In the genomic region with DNA sequence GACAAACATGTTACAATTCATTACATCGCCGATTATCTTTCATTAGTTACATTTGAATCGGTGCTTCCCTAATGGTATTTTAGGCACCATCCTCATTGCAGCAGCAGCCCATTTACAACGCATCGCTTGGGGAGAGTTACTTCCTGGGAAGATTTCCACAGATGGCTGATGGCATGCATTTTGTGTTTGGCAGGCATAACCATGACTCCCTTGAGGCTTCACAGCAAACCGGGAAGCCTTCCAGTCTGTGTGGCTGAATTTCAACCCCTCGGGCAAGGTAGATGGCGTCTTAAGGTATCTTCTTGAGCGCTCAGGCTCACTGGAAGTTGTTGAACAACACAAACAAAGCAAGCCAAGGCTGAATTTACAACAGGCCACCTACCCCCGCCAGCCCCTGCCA, we compare ENCODE assay signal across 19 cellular contexts. TPM values are rescaled to one million over a fixed set of nuclear protein-coding genes. Genes with fewer than 3 reads are reported as not detected.
DNase-seq lines count a peak whose midpoint lies in the region; ATAC-seq and TF ChIP-seq lines count a peak whose summit lies in the region.
"Had no signal": no experiment of that assay in that cellular context is flagged by ENCODE, and none has a peak within 500 bp of the region (broad histone marks: within the 10 kb centered on the region; RNA-seq: fewer than 3 reads in every experiment).

No MANE protein-coding gene starts in this region.

- H3K9ac ChIP-seq in adipocyte (ENCODE audit: low read length) = no peak overlapping the region

- CTCF ChIA-PET in A673 (lab: Charles Lee) = no interaction called here

- no peak for TF ChIP-seq POLR2A in esophagus squamous epithelium (IDR thresholded peaks at IDR 0.05)

- 22 to 45% methylated on average over 3 to 9 of the region's 10 CpGs for WGBS in esophagus squamous epithelium, 2 donors

- H3K9me3 ChIP-seq in A673 (ENCODE audit: low read depth, low read length, poor library complexity, severe bottlenecking) = no peaks in the 10 kb centered on the region
- no peaks in the 10 kb centered on the region for H3K9me3 ChIP-seq in adipocyte (ENCODE audit: control insufficient read depth, low read length)
- no peaks in the 10 kb centered on the region for H3K9me3 ChIP-seq in esophagus squamous epithelium
- H3K9me3 ChIP-seq: left lung, Peyer's patch had no signal

- ATAC-seq in GM23338 = no peak
- ATAC-seq in foreskin keratinocyte = peak; percentile 74
- ATAC-seq: activated CD8-positive, alpha-beta T cell treated with anti-CD3 and anti-CD28 coated beads for 36 hours; HepG2; left lung had no signal

- no TSS peak for BruUV-seq in A673 (replicated peaks; lab: Mats Ljungman, UMichigan)

- H3K4me3 ChIP-seq in A673 (ENCODE audit: low read depth, low read length, poor library complexity, severe bottlenecking) = no peak overlapping the region
- H3K4me3 ChIP-seq in GM23338 = no peak overlapping the region
- H3K4me3 ChIP-seq in adipocyte (ENCODE audit: low read length) = no peak overlapping the region
- H3K4me3 ChIP-seq in esophagus squamous epithelium = no peak overlapping the region
- H3K4me3 ChIP-seq: left lung, Peyer's patch had no signal

- no peaks in the 10 kb centered on the region for H3K79me2 ChIP-seq in GM23338 (replicated peaks; ENCODE audit: insufficient read depth)

- intact Hi-C loops in A673 (cut with micrococcal nuclease; ENCODE audit: unreplicated experiment) = no loop called here
- intact Hi-C loops in esophagus squamous epithelium (cut with DNase I) = no loop called here

- POLR2A ChIA-PET in A673 (lab: Charles Lee; ENCODE audit: low non-redundant PET) = no interaction called here

- no peaks in the 10 kb centered on the region for H3K27me3 Mint-ChIP-seq in GM23338 (ENCODE audit: insufficient read depth, low read depth, poor library complexity)
- H3K27me3 Mint-ChIP-seq: activated CD8-positive, alpha-beta T cell treated with anti-CD3 and anti-CD28 coated beads for 36 hours had no signal

- no peak for TF ChIP-seq CTCF in A673 (conservative IDR thresholded peaks at IDR 0.05; ENCODE audit: low read depth, low read length)
- TF ChIP-seq CTCF in GM23338 (conservative IDR thresholded peaks at IDR 0.05; ENCODE audit: low read depth in 2 of 2) = no peak
- TF ChIP-seq CTCF in foreskin keratinocyte (conservative IDR thresholded peaks at IDR 0.05) = no peak
- no peak for TF ChIP-seq CTCF in esophagus squamous epithelium (IDR thresholded peaks at IDR 0.05)

- no peak overlapping the region for H3K27ac Mint-ChIP-seq in GM23338
- H3K27ac Mint-ChIP-seq: activated CD8-positive, alpha-beta T cell treated with anti-CD3 and anti-CD28 coated beads for 36 hours; activated T-helper 2 cell treated with anti-CD3 and anti-CD28 coated beads, Interferon-gamma antibody, Interleukin-2, Interleukin-4, amounts not matched to agents 10 μg/mL and 5 μg/mL and 100 μg/mL, durations not matched to agents 14 hours and 24 hours and 36 hours; H9; naive B cell had no signal

- DNase-seq in A673 (ENCODE audit: low spot score) (peak; percentile 11), GM23338 (ENCODE audit: low spot score) (no peak), adipocyte (ENCODE audit: low read depth) (peak; percentile 29), foreskin keratinocyte (peak; percentile 49 to 73), esophagus squamous epithelium (lab: John Stamatoyannopoulos, UW) (no peak), GDM1 (lab: John Stamatoyannopoulos, UW) (no peak), 8988T (no peak)
- DNase-seq in stimulated activated CD4-positive, alpha-beta T cell treated with anti-CD3 and anti-CD28 coated beads, Interleukin-15, amount 100 ng/mL, for 24 hours = no peak
- DNase-seq: ACHN; activated CD8-positive, alpha-beta T cell treated with anti-CD3 and anti-CD28 coated beads for 36 hours; Calu3; cortex of kidney; H9; left lung; naive B cell; NCI-H1105; Peyer's patch had no signal

- H3K27ac ChIP-seq in A673 (ENCODE audit: low read depth, low read length, poor library complexity, severe bottlenecking) = no peak overlapping the region
- no peak overlapping the region for H3K27ac ChIP-seq in GM23338 (ENCODE audit: low read depth)
- no peak overlapping the region for H3K27ac ChIP-seq in foreskin keratinocyte
- H3K27ac ChIP-seq in esophagus squamous epithelium = no peak overlapping the region
- H3K27ac ChIP-seq: left lung, Peyer's patch had no signal

- H3K4me2 ChIP-seq in GM23338 = no peak overlapping the region

- H3K4me3 Mint-ChIP-seq in GM23338 = no peak overlapping the region
- H3K4me3 Mint-ChIP-seq: activated CD8-positive, alpha-beta T cell treated with anti-CD3 and anti-CD28 coated beads for 36 hours; H9; naive B cell had no signal

- H3K27me3 ChIP-seq in A673 (replicated peaks; ENCODE audit: insufficient read depth, low read depth, low read length, poor library complexity) = peaks cover 37% of the 10 kb centered on the region
- no peaks in the 10 kb centered on the region for H3K27me3 ChIP-seq in GM23338 (ENCODE audit: insufficient read depth)
- peaks cover 4% of the 10 kb centered on the region for H3K27me3 ChIP-seq in adipocyte (replicated peaks; ENCODE audit: control insufficient read depth, insufficient read depth, low read length)
- no peaks in the 10 kb centered on the region for H3K27me3 ChIP-seq in foreskin keratinocyte
- H3K27me3 ChIP-seq in esophagus squamous epithelium = peaks cover 0 to 13% (median 0%) of the 10 kb centered on the region in 4 donors
- H3K27me3 ChIP-seq: left lung, Peyer's patch had no signal

- peaks cover 29% of the 10 kb centered on the region for H3K4me1 Mint-ChIP-seq in GM23338
- H3K4me1 Mint-ChIP-seq: naive B cell had no signal

- no peaks in the 10 kb centered on the region for H4K20me1 ChIP-seq in GM23338 (replicated peaks; ENCODE audit: insufficient read depth)

- H3K4me1 ChIP-seq in A673 (ENCODE audit: insufficient read depth, low read length, poor library complexity, severe bottlenecking) (no peaks in the 10 kb centered on the region), GM23338 (ENCODE audit: insufficient read depth) (peaks cover 30% of the 10 kb centered on the region), adipocyte (ENCODE audit: control insufficient read depth, insufficient read depth, low read length) (peaks cover 4% of the 10 kb centered on the region), foreskin keratinocyte (peaks cover 17% of the 10 kb centered on the region), esophagus squamous epithelium (peaks cover 0 to 9% (median 0%) of the 10 kb centered on the region in 3 donors)
- H3K4me1 ChIP-seq: left lung, Peyer's patch had no signal

- H3K9me2 ChIP-seq in GM23338 (ENCODE audit: insufficient read depth) = peaks cover 10% of the 10 kb centered on the region; the same call in 1 of the 2 replicates

- H3F3A ChIP-seq in GM23338 (replicated peaks; ENCODE audit: low read depth) = no peaks in the 10 kb centered on the region

- no peaks in the 10 kb centered on the region for H3K36me3 ChIP-seq in A673 (ENCODE audit: insufficient read depth, low read length, poor library complexity, severe bottlenecking)
- no peaks in the 10 kb centered on the region for H3K36me3 ChIP-seq in GM23338 (ENCODE audit: insufficient read depth)
- no peaks in the 10 kb centered on the region for H3K36me3 ChIP-seq in adipocyte (ENCODE audit: control insufficient read depth, insufficient read depth, low read length, severe bottlenecking)
- H3K36me3 ChIP-seq in esophagus squamous epithelium = no peaks in the 10 kb centered on the region
- H3K36me3 ChIP-seq: left lung, Peyer's patch had no signal

- peak overlapping the region; percentile 33; the same call in 1 of the 2 replicates for H2AFZ ChIP-seq in GM23338

- H3K36me3 Mint-ChIP-seq in GM23338 (ENCODE audit: low read depth) = no peaks in the 10 kb centered on the region
- H3K36me3 Mint-ChIP-seq: naive B cell had no signal

- H3K9me3 Mint-ChIP-seq in GM23338 = no peaks in the 10 kb centered on the region
- H3K9me3 Mint-ChIP-seq: activated CD8-positive, alpha-beta T cell treated with anti-CD3 and anti-CD28 coated beads for 36 hours; activated T-helper 2 cell treated with anti-CD3 and anti-CD28 coated beads, Interferon-gamma antibody, Interleukin-2, Interleukin-4, amounts not matched to agents 10 μg/mL and 5 μg/mL and 100 μg/mL, durations not matched to agents 14 hours and 24 hours and 36 hours; H9; naive B cell had no signal

TF ChIP-seq in GM23338, 12 proteins besides CTCF, POLR2A, EP300 and RAD21 (continues in another document):
- no peak for TF ChIP-seq JUNB (IDR thresholded peaks at IDR 0.05; ENCODE audit: unreplicated experiment)
- no peak for TF ChIP-seq EZH2phosphoT487 (IDR thresholded peaks at IDR 0.05; ENCODE audit: unreplicated experiment)
- no peak for TF ChIP-seq ZNF114 (CRISPR knock-in tag; IDR thresholded peaks at IDR 0.05)
- TF ChIP-seq POLR2AphosphoS5 (IDR thresholded peaks at IDR 0.05; ENCODE audit: low read depth) = no peak
- TF ChIP-seq, protein P1, sequence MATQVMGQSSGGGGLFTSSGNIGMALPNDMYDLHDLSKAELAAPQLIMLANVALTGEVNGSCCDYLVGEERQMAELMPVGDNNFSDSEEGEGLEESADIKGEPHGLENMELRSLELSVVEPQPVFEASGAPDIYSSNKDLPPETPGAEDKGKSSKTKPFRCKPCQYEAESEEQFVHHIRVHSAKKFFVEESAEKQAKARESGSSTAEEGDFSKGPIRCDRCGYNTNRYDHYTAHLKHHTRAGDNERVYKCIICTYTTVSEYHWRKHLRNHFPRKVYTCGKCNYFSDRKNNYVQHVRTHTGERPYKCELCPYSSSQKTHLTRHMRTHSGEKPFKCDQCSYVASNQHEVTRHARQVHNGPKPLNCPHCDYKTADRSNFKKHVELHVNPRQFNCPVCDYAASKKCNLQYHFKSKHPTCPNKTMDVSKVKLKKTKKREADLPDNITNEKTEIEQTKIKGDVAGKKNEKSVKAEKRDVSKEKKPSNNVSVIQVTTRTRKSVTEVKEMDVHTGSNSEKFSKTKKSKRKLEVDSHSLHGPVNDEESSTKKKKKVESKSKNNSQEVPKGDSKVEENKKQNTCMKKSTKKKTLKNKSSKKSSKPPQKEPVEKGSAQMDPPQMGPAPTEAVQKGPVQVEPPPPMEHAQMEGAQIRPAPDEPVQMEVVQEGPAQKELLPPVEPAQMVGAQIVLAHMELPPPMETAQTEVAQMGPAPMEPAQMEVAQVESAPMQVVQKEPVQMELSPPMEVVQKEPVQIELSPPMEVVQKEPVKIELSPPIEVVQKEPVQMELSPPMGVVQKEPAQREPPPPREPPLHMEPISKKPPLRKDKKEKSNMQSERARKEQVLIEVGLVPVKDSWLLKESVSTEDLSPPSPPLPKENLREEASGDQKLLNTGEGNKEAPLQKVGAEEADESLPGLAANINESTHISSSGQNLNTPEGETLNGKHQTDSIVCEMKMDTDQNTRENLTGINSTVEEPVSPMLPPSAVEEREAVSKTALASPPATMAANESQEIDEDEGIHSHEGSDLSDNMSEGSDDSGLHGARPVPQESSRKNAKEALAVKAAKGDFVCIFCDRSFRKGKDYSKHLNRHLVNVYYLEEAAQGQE (IDR thresholded peaks at IDR 0.05; ENCODE audit: unreplicated experiment) = no peak
- TF ChIP-seq ZNF331 (CRISPR knock-in tag; IDR thresholded peaks at IDR 0.05; ENCODE audit: low read depth) = no peak

RNA-seq across cellular contexts. Expression of a gene that starts 1.6 kb away (rescaled TPM):
- total RNA-seq in A673 (2021) (0.11 TPM in 1 of 2 replicates, not detected in the other), foreskin keratinocyte (0.71 and 1.1 TPM in 2 replicates), esophagus squamous epithelium (under 1 TPM in 3 of 4 donors, not detected in 1; 0.19 to 0.91 (median 0.22) TPM)
- 0.19 and 0.56 TPM in 2 replicates for total RNA-seq in GM23338 (2014; rRNA removed; shearing (Covaris generic))
- polyA plus RNA-seq in GM23338 (2016; fragmentation: Nextera tagmentation; extraction: Ambion mirVana) (0.97 and 1.2 TPM in 2 replicates), foreskin keratinocyte (0.57 and 1.1 TPM in 2 replicates)
- total RNA-seq: activated CD8-positive, alpha-beta T cell treated with anti-CD3 and anti-CD28 coated beads for 36 hours; activated T-helper 2 cell treated with anti-CD3 and anti-CD28 coated beads, Interferon-gamma antibody, Interleukin-2, Interleukin-4, amounts not matched to agents 10 μg/mL and 5 μg/mL and 100 μg/mL, durations not matched to agents 14 hours and 24 hours and 36 hours had no signal

Comparison
In these comparisons a context has a peak if more than half of its experiments do, and no peak if none do; other contexts are left out.
1. DNase-seq: peak in A673 (single experiment), adipocyte (single experiment) and foreskin keratinocyte (2 of 2); none in GM23338 (single experiment), stimulated activated CD4-positive, alpha-beta T cell treated with anti-CD3 and anti-CD28 coated beads, Interleukin-15, amount 100 ng/mL, for 24 hours (single experiment), esophagus squamous epithelium (single experiment), GDM1 (single experiment) and 8988T (single experiment).